In genomic region chr9:136407911-136408310, GRCh38 we compare ENCODE assay signal across 16 cellular contexts. TPM values are rescaled to one million over a fixed set of nuclear protein-coding genes. Genes with fewer than 3 reads are reported as not detected.
DNase-seq lines count a peak whose midpoint lies in the region; TF ChIP-seq lines count a peak whose summit lies in the region.
"Had no signal": no experiment of that assay in that cellular context is flagged by ENCODE, and none has a peak within 500 bp of the region (broad histone marks: within the 10 kb centered on the region; RNA-seq: fewer than 3 reads in every experiment).

No MANE protein-coding gene starts in this region.

- no peak overlapping the region for H2BK12ac ChIP-seq in H9 (ENCODE audit: insufficient read length, low read depth, low read length)

- H3K23ac ChIP-seq in H9 (ENCODE audit: insufficient read length, low read depth, low read length): no peak overlapping the region

- no peaks in the 10 kb centered on the region for H3K9me3 Mint-ChIP-seq in activated CD4-positive, alpha-beta T cell treated with anti-CD3 and anti-CD28 coated beads, Interleukin-2, amount 10 ng/mL, durations not matched to agents 24 days and 14 days
- H3K9me3 Mint-ChIP-seq in H9: no peaks in the 10 kb centered on the region
- no peaks in the 10 kb centered on the region for H3K9me3 Mint-ChIP-seq in activated T-helper 1 cell treated with anti-CD3 and anti-CD28 coated beads, Interleukin-12 subunit alpha, Interleukin-12 subunit beta, Interleukin-2, Interleukin-4 antibody, amounts not matched to agents 30 ng/mL and 10 ng/mL and 1 ng/mL, durations not matched to agents 14 hours and 24 hours and 36 hours
- H3K9me3 Mint-ChIP-seq in nephron: no peaks in the 10 kb centered on the region
- H3K9me3 Mint-ChIP-seq: stimulated activated naive CD8-positive, alpha-beta T cell treated with anti-CD3 and anti-CD28 coated beads, Interleukin-15, amount 100 ng/mL, for 72 hours had no signal

- no CpG with 5 or more reads among the region's 7 CpGs for WGBS in H9 (ENCODE audit: extremely low coverage, insufficient read length, low lambda C conversion rate)

- H3K23me2 ChIP-seq in H9 (ENCODE audit: insufficient read length, low read depth, low read length, poor library complexity, severe bottlenecking): peaks cover 15% of the 10 kb centered on the region

- H3T11ph ChIP-seq in H9 (ENCODE audit: low read length): no peak overlapping the region

- H4K20me1 ChIP-seq in H9 (ENCODE audit: control insufficient read depth, insufficient read depth, insufficient read length): no peaks in the 10 kb centered on the region

- H4K91ac ChIP-seq in H9 (ENCODE audit: insufficient read length, low read depth, low read length): no peak overlapping the region

- no peak overlapping the region for H3K56ac ChIP-seq in H9 (ENCODE audit: insufficient read length, low read depth, low read length)

- H3K79me2 ChIP-seq in H9 (ENCODE audit: insufficient read depth, low read length): peaks cover 16% of the 10 kb centered on the region; the same call in 1 of the 2 replicates

- no peak overlapping the region for H3K4ac ChIP-seq in H9 (ENCODE audit: low read depth, low read length)

- peaks cover 60% of the 10 kb centered on the region for H3K36me3 Mint-ChIP-seq in activated CD4-positive, alpha-beta T cell treated with anti-CD3 and anti-CD28 coated beads, Interleukin-2, amount 10 ng/mL, durations not matched to agents 24 days and 14 days (ENCODE audit: low read depth)
- peaks cover 44 to 71% (median 60%) of the 10 kb centered on the region in 3 experiments; a peak in 6 of 7 replicates for H3K36me3 Mint-ChIP-seq in H9 (ENCODE audit: insufficient read depth in 1 of 3, low read depth in 3 of 3)
- peaks cover 57% of the 10 kb centered on the region for H3K36me3 Mint-ChIP-seq in activated T-helper 1 cell treated with anti-CD3 and anti-CD28 coated beads, Interleukin-12 subunit alpha, Interleukin-12 subunit beta, Interleukin-2, Interleukin-4 antibody, amounts not matched to agents 30 ng/mL and 10 ng/mL and 1 ng/mL, durations not matched to agents 14 hours and 24 hours and 36 hours (ENCODE audit: low read depth)
- H3K36me3 Mint-ChIP-seq in nephron (ENCODE audit: low read depth): peaks cover 31% of the 10 kb centered on the region

- no peak overlapping the region for H4K8ac ChIP-seq in H9 (replicated peaks; ENCODE audit: insufficient read length, low read depth, low read length)

- H3K27ac ChIP-seq in H9 (ENCODE audit: insufficient read length, low read depth, low read length): no peak overlapping the region
- H3K27ac ChIP-seq: upper lobe of left lung had no signal

- no peak overlapping the region for H2AFZ ChIP-seq in H9 (ENCODE audit: low read length)

- TF ChIP-seq CTCF in H9 (conservative IDR thresholded peaks at IDR 0.05) (no peak), nephron (IDR thresholded peaks at IDR 0.05; ENCODE audit: unreplicated experiment in 3 of 3) (no peak)

- H3K4me1 ChIP-seq in H9 (ENCODE audit: insufficient read depth, low read length): no peaks in the 10 kb centered on the region

- no peak overlapping the region for H4K5ac ChIP-seq in H9 (ENCODE audit: insufficient read length, low read depth, low read length)

- H3K27ac Mint-ChIP-seq in activated CD4-positive, alpha-beta T cell treated with anti-CD3 and anti-CD28 coated beads, Interleukin-2, amount 10 ng/mL, durations not matched to agents 24 days and 14 days: no peak overlapping the region
- peak overlapping the region in 1 of 3 experiments; percentile 73; a peak in 2 of 7 replicates for H3K27ac Mint-ChIP-seq in H9
- H3K27ac Mint-ChIP-seq in activated T-helper 1 cell treated with anti-CD3 and anti-CD28 coated beads, Interleukin-12 subunit alpha, Interleukin-12 subunit beta, Interleukin-2, Interleukin-4 antibody, amounts not matched to agents 30 ng/mL and 10 ng/mL and 1 ng/mL, durations not matched to agents 14 hours and 24 hours and 36 hours: no peak overlapping the region
- no peak overlapping the region for H3K27ac Mint-ChIP-seq in nephron
- H3K27ac Mint-ChIP-seq: stimulated activated naive CD8-positive, alpha-beta T cell treated with anti-CD3 and anti-CD28 coated beads, Interleukin-15, amount 100 ng/mL, for 72 hours had no signal

- no peak overlapping the region for H3K9ac ChIP-seq in H9 (ENCODE audit: extremely low read depth, insufficient read length, low read length)

- H2AK5ac ChIP-seq in H9 (ENCODE audit: insufficient read length, low read length): no peak overlapping the region

- no peaks in the 10 kb centered on the region for H3K27me3 Mint-ChIP-seq in activated CD4-positive, alpha-beta T cell treated with anti-CD3 and anti-CD28 coated beads, Interleukin-2, amount 10 ng/mL, durations not matched to agents 24 days and 14 days
- peaks cover 3% of the 10 kb centered on the region for H3K27me3 Mint-ChIP-seq in H9 (ENCODE audit: low read depth)
- H3K27me3 Mint-ChIP-seq in activated T-helper 1 cell treated with anti-CD3 and anti-CD28 coated beads, Interleukin-12 subunit alpha, Interleukin-12 subunit beta, Interleukin-2, Interleukin-4 antibody, amounts not matched to agents 30 ng/mL and 10 ng/mL and 1 ng/mL, durations not matched to agents 14 hours and 24 hours and 36 hours (ENCODE audit: insufficient read depth): peaks cover 3% of the 10 kb centered on the region
- no peaks in the 10 kb centered on the region for H3K27me3 Mint-ChIP-seq in nephron (ENCODE audit: low read depth)
- H3K27me3 Mint-ChIP-seq: CD4-positive, alpha-beta memory T cell; stimulated activated naive CD8-positive, alpha-beta T cell treated with anti-CD3 and anti-CD28 coated beads, Interleukin-15, amount 100 ng/mL, for 72 hours had no signal

- H2BK120ac ChIP-seq in H9 (ENCODE audit: low read depth, low read length, poor library complexity, severe bottlenecking): no peak overlapping the region

- no peak overlapping the region for H3K4me2 ChIP-seq in H9 (ENCODE audit: insufficient read depth, insufficient read length, low read length)

- H3K27me3 ChIP-seq in H9 (ENCODE audit: insufficient read depth, low read length): no peaks in the 10 kb centered on the region
- H3K27me3 ChIP-seq: upper lobe of left lung had no signal

- H3K79me1 ChIP-seq in H9 (ENCODE audit: insufficient read depth, low read depth, low read length, poor library complexity, severe bottlenecking): peaks cover 19% of the 10 kb centered on the region

- H2BK5ac ChIP-seq in H9 (ENCODE audit: insufficient read length, low read length): no peak overlapping the region

- H3K18ac ChIP-seq in H9 (ENCODE audit: insufficient read length, low read depth, low read length): no peak overlapping the region

- no peak overlapping the region for H2BK15ac ChIP-seq in H9 (ENCODE audit: low read depth, low read length)

- peaks cover 53% of the 10 kb centered on the region for H3K4me1 Mint-ChIP-seq in activated CD4-positive, alpha-beta T cell treated with anti-CD3 and anti-CD28 coated beads, Interleukin-2, amount 10 ng/mL, durations not matched to agents 24 days and 14 days
- peaks cover 22 to 25% of the 10 kb centered on the region in 2 experiments for H3K4me1 Mint-ChIP-seq in H9
- peaks cover 51% of the 10 kb centered on the region for H3K4me1 Mint-ChIP-seq in activated T-helper 1 cell treated with anti-CD3 and anti-CD28 coated beads, Interleukin-12 subunit alpha, Interleukin-12 subunit beta, Interleukin-2, Interleukin-4 antibody, amounts not matched to agents 30 ng/mL and 10 ng/mL and 1 ng/mL, durations not matched to agents 14 hours and 24 hours and 36 hours (ENCODE audit: low read depth)
- H3K4me1 Mint-ChIP-seq in nephron: peaks cover 23% of the 10 kb centered on the region

- no peaks in the 10 kb centered on the region for H3K9me3 ChIP-seq in H9 (ENCODE audit: control insufficient read depth, low read depth, low read length)
- H3K9me3 ChIP-seq: upper lobe of left lung had no signal

- intact Hi-C loops in activated CD4-positive, alpha-beta T cell treated with anti-CD3 and anti-CD28 coated beads, Interleukin-2, amount 10 ng/mL, durations not matched to agents 24 days and 14 days (cut with micrococcal nuclease): no loop called here
- intact Hi-C loops in activated T-helper 1 cell treated with anti-CD3 and anti-CD28 coated beads, Interleukin-12 subunit alpha, Interleukin-12 subunit beta, Interleukin-2, Interleukin-4 antibody, amounts not matched to agents 30 ng/mL and 10 ng/mL and 1 ng/mL, durations not matched to agents 14 hours and 24 hours and 36 hours (cut with micrococcal nuclease): no loop called here

- no peak overlapping the region for H2BK20ac ChIP-seq in H9 (ENCODE audit: low read depth, low read length, poor library complexity, severe bottlenecking)

- H3K4me3 Mint-ChIP-seq in activated CD4-positive, alpha-beta T cell treated with anti-CD3 and anti-CD28 coated beads, Interleukin-2, amount 10 ng/mL, durations not matched to agents 24 days and 14 days: peak overlapping the region; percentile 16
- H3K4me3 Mint-ChIP-seq in H9 (peak overlapping the region; percentile 10 to 29; a peak in 3 of 5 replicates), nephron (peak overlapping the region; percentile 61 to 75 (median 73))
- H3K4me3 Mint-ChIP-seq in activated T-helper 1 cell treated with anti-CD3 and anti-CD28 coated beads, Interleukin-12 subunit alpha, Interleukin-12 subunit beta, Interleukin-2, Interleukin-4 antibody, amounts not matched to agents 30 ng/mL and 10 ng/mL and 1 ng/mL, durations not matched to agents 14 hours and 24 hours and 36 hours: peak overlapping the region; percentile 3

- no peak overlapping the region for H3K14ac ChIP-seq in H9 (ENCODE audit: insufficient read depth, low read length)

- no peak for DNase-seq in activated CD4-positive, alpha-beta T cell treated with anti-CD3 and anti-CD28 coated beads, Interleukin-2, amount 10 ng/mL, durations not matched to agents 24 days and 14 days
- no peak for DNase-seq in activated CD4-positive, alpha-beta T cell treated with anti-CD3 and anti-CD28 coated beads, Interleukin-2, amount 50 U/mL, for 1 hour
- DNase-seq in H9 (no peak), NCI-H510A (lab: John Stamatoyannopoulos, UW) (no peak), NCI-H1105 (lab: John Stamatoyannopoulos, UW) (no peak), amygdala (lab: John Stamatoyannopoulos, UW) (no peak)
- no peak for DNase-seq in activated T-helper 1 cell treated with anti-CD3 and anti-CD28 coated beads, Interleukin-12 subunit alpha, Interleukin-12 subunit beta, Interleukin-2, Interleukin-4 antibody, amounts not matched to agents 30 ng/mL and 10 ng/mL and 1 ng/mL, durations not matched to agents 14 hours and 24 hours and 36 hours (ENCODE audit: low spot score)
- DNase-seq: activated CD4-positive, alpha-beta T cell treated with anti-CD3 and anti-CD28 coated beads for 1 hour; aorta; NCI-H187 treated with DMSO at 0.1 percent for 48 hours; NCI-H446; Right ventricle myocardium superior; stimulated activated naive CD8-positive, alpha-beta T cell treated with anti-CD3 and anti-CD28 coated beads, Interleukin-15, amount 100 ng/mL, for 72 hours; upper lobe of left lung had no signal

RNA-seq across cellular contexts. Expression of gene ENTR1, which starts 2.5 kb away (rescaled TPM):
- total RNA-seq in activated CD4-positive, alpha-beta T cell treated with anti-CD3 and anti-CD28 coated beads, Interleukin-2, amount 10 ng/mL, durations not matched to agents 24 days and 14 days: 56.4 and 60.0 TPM in 2 replicates
- total RNA-seq in H9 (2021): 105 and 108 TPM in 2 replicates
- 50.0 and 54.5 TPM in 2 replicates for total RNA-seq in activated T-helper 1 cell treated with anti-CD3 and anti-CD28 coated beads, Interleukin-12 subunit alpha, Interleukin-12 subunit beta, Interleukin-2, Interleukin-4 antibody, amounts not matched to agents 30 ng/mL and 10 ng/mL and 1 ng/mL, durations not matched to agents 14 hours and 24 hours and 36 hours

RNA-seq across cellular contexts. Expression of gene PMPCA, which starts 2.5 kb away (rescaled TPM):
- 114 and 124 TPM in 2 replicates for total RNA-seq in activated CD4-positive, alpha-beta T cell treated with anti-CD3 and anti-CD28 coated beads, Interleukin-2, amount 10 ng/mL, durations not matched to agents 24 days and 14 days
- total RNA-seq in H9 (2021): 94.5 and 103 TPM in 2 replicates
- 104 and 114 TPM in 2 replicates for total RNA-seq in activated T-helper 1 cell treated with anti-CD3 and anti-CD28 coated beads, Interleukin-12 subunit alpha, Interleukin-12 subunit beta, Interleukin-2, Interleukin-4 antibody, amounts not matched to agents 30 ng/mL and 10 ng/mL and 1 ng/mL, durations not matched to agents 14 hours and 24 hours and 36 hours

RNA-seq across cellular contexts. Expression of gene SNAPC4, which starts 7.9 kb away (rescaled TPM):
- 27.3 and 28.0 TPM in 2 replicates for total RNA-seq in activated CD4-positive, alpha-beta T cell treated with anti-CD3 and anti-CD28 coated beads, Interleukin-2, amount 10 ng/mL, durations not matched to agents 24 days and 14 days
- 29.7 TPM in 2 replicates for total RNA-seq in H9 (2021)
- 26.7 TPM in 2 replicates for total RNA-seq in activated T-helper 1 cell treated with anti-CD3 and anti-CD28 coated beads, Interleukin-12 subunit alpha, Interleukin-12 subunit beta, Interleukin-2, Interleukin-4 antibody, amounts not matched to agents 30 ng/mL and 10 ng/mL and 1 ng/mL, durations not matched to agents 14 hours and 24 hours and 36 hours

RNA-seq across cellular contexts. Expression of gene INPP5E, which starts 31.7 kb away (rescaled TPM):
- 19.6 and 20.6 TPM in 2 replicates for total RNA-seq in activated CD4-positive, alpha-beta T cell treated with anti-CD3 and anti-CD28 coated beads, Interleukin-2, amount 10 ng/mL, durations not matched to agents 24 days and 14 days
- total RNA-seq in H9 (2021): 20.4 and 21.0 TPM in 2 replicates
- 19.7 and 20.0 TPM in 2 replicates for total RNA-seq in activated T-helper 1 cell treated with anti-CD3 and anti-CD28 coated beads, Interleukin-12 subunit alpha, Interleukin-12 subunit beta, Interleukin-2, Interleukin-4 antibody, amounts not matched to agents 30 ng/mL and 10 ng/mL and 1 ng/mL, durations not matched to agents 14 hours and 24 hours and 36 hours

RNA-seq across cellular contexts. Expression of gene CARD9, which starts 34.4 kb away (rescaled TPM):
- 7.8 and 9.2 TPM in 2 replicates for total RNA-seq in activated CD4-positive, alpha-beta T cell treated with anti-CD3 and anti-CD28 coated beads, Interleukin-2, amount 10 ng/mL, durations not matched to agents 24 days and 14 days
- 5.5 and 5.6 TPM in 2 replicates for total RNA-seq in H9 (2021)
- total RNA-seq in activated T-helper 1 cell treated with anti-CD3 and anti-CD28 coated beads, Interleukin-12 subunit alpha, Interleukin-12 subunit beta, Interleukin-2, Interleukin-4 antibody, amounts not matched to agents 30 ng/mL and 10 ng/mL and 1 ng/mL, durations not matched to agents 14 hours and 24 hours and 36 hours: 7.1 and 7.2 TPM in 2 replicates

Comparison
In these comparisons a context has a peak if more than half of its experiments do, and no peak if none do; other contexts are left out.
1. H3K4me3 Mint-ChIP-seq: peak in every context shown above with its lines; median percentile 73 in nephron; 20 in H9; 16 in activated CD4-positive, alpha-beta T cell treated with anti-CD3 and anti-CD28 coated beads, Interleukin-2, amount 10 ng/mL, durations not matched to agents 24 days and 14 days; 3 in activated T-helper 1 cell treated with anti-CD3 and anti-CD28 coated beads, Interleukin-12 subunit alpha, Interleukin-12 subunit beta, Interleukin-2, Interleukin-4 antibody, amounts not matched to agents 30 ng/mL and 10 ng/mL and 1 ng/mL, durations not matched to agents 14 hours and 24 hours and 36 hours.